ENCODE assay signal across 1 cellular context in genomic region chr18:62324355-62324828, GRCh38.
TF ChIP-seq lines count a peak whose summit lies in the region.

No MANE protein-coding gene starts in this region.

TF ChIP-seq in H1, 55 proteins besides CTCF, POLR2A, EP300 and RAD21:
- 0 out of 2 replicates have a peak, but pooled peaks have one; percentile 39 for TF ChIP-seq RBBP5 (IDR thresholded peaks at IDR 0.05; ENCODE audit: borderline replicate concordance, low read depth, low read length)
- TF ChIP-seq TAF1 (IDR thresholded peaks at IDR 0.05; ENCODE audit: low read depth, low read length): 0 out of 2 replicates have a peak, but pooled peaks have one; percentile 37
- no peak for TF ChIP-seq CHD2 (IDR thresholded peaks at IDR 0.05; ENCODE audit: low read length)
